18 cellular contexts compared by ENCODE assay signal in genomic region chr6:13523826-13524622, GRCh38. TPM values are rescaled to one million over a fixed set of nuclear protein-coding genes. Genes with fewer than 3 reads are reported as not detected.
A peak's percentile ranks its signal among the peaks of the same experiment; 100 is the strongest.
DNase-seq lines count a peak whose midpoint lies in the region; ATAC-seq and TF ChIP-seq lines count a peak whose summit lies in the region.
"Had no signal": no experiment of that assay in that cellular context is flagged by ENCODE, and none has a peak within 500 bp of the region (broad histone marks: within the 10 kb centered on the region; RNA-seq: fewer than 3 reads in every experiment).

No MANE protein-coding gene starts in this region.

- H4K8ac ChIP-seq in mesenchymal stem cell (ENCODE audit: low read length): no peak overlapping the region

- no peak overlapping the region for H4K91ac ChIP-seq in mesenchymal stem cell (ENCODE audit: low read length)

- no peak overlapping the region for H2AFZ ChIP-seq in mesenchymal stem cell (ENCODE audit: low read depth, low read length)

- H2BK15ac ChIP-seq in mesenchymal stem cell (ENCODE audit: low read depth, poor library complexity, severe bottlenecking): no peak overlapping the region

- H3K18ac ChIP-seq in mesenchymal stem cell (ENCODE audit: low read depth in 1 of 2, low read length in 2 of 2): peak overlapping the region; percentile 17 to 48

- H3K4me3 Mint-ChIP-seq in HFFc6: no peak overlapping the region
- H3K4me3 Mint-ChIP-seq: CD8-positive, alpha-beta memory T cell; stimulated activated naive CD8-positive, alpha-beta T cell treated with anti-CD3 and anti-CD28 coated beads, Interleukin-15, Interleukin-2, amounts not matched to agents 100 ng/mL and 50 ng/mL, for 24 hours had no signal

- H2BK5ac ChIP-seq in mesenchymal stem cell (ENCODE audit: low read depth, low read length, poor library complexity, severe bottlenecking): no peak overlapping the region

- no peak overlapping the region for H2AK5ac ChIP-seq in mesenchymal stem cell (ENCODE audit: low read length, severe bottlenecking)

- H3K9ac ChIP-seq in mesenchymal stem cell (ENCODE audit: low read length): no peak overlapping the region

- H3K9me3 Mint-ChIP-seq in HFFc6: no peaks in the 10 kb centered on the region
- H3K9me3 Mint-ChIP-seq: CD8-positive, alpha-beta memory T cell; stimulated activated naive CD8-positive, alpha-beta T cell treated with anti-CD3 and anti-CD28 coated beads, Interleukin-15, Interleukin-2, amounts not matched to agents 100 ng/mL and 50 ng/mL, for 24 hours had no signal

- H3K27me3 ChIP-seq in cardiac muscle cell (no peaks in the 10 kb centered on the region), RWPE2 (ENCODE audit: insufficient read depth, poor library complexity, severe bottlenecking) (no peaks in the 10 kb centered on the region), mesenchymal stem cell (ENCODE audit: control insufficient read depth in 1 of 2, insufficient read depth in 1 of 2, low read length in 2 of 2) (no peaks in the 10 kb centered on the region), thymus (ENCODE audit: control insufficient read depth, insufficient read depth) (no peaks in the 10 kb centered on the region)
- H3K27me3 ChIP-seq: ovary had no signal

- no peak overlapping the region for H3K4me2 ChIP-seq in mesenchymal stem cell (ENCODE audit: low read length, poor library complexity, severe bottlenecking)

- H3K4me1 Mint-ChIP-seq in HFFc6 (ENCODE audit: low read depth): 0 out of 2 replicates have a peak, but pooled peaks cover 6% of the 10 kb centered on the region

- intact Hi-C loops in Right ventricle myocardium inferior (cut with DNase I): no loop called here

- H3K4ac ChIP-seq in mesenchymal stem cell (ENCODE audit: low read depth in 1 of 2, low read length in 2 of 2): no peak overlapping the region

- H2BK120ac ChIP-seq in mesenchymal stem cell (ENCODE audit: low read depth, low read length): no peak overlapping the region

- no peak overlapping the region for H3K27ac Mint-ChIP-seq in HFFc6
- H3K27ac Mint-ChIP-seq: CD8-positive, alpha-beta memory T cell; stimulated activated naive CD8-positive, alpha-beta T cell treated with anti-CD3 and anti-CD28 coated beads, Interleukin-15, Interleukin-2, amounts not matched to agents 100 ng/mL and 50 ng/mL, for 24 hours had no signal

- H3K23ac ChIP-seq in mesenchymal stem cell (ENCODE audit: low read length in 2 of 2): no peak overlapping the region

- no peaks in the 10 kb centered on the region for H3K79me1 ChIP-seq in mesenchymal stem cell (replicated peaks; ENCODE audit: low read length, poor library complexity, severe bottlenecking)

- H3K4me3 ChIP-seq in cardiac muscle cell (no peak overlapping the region), RWPE2 (ENCODE audit: severe bottlenecking) (no peak overlapping the region), mesenchymal stem cell (ENCODE audit: insufficient read depth in 1 of 2, low read depth in 1 of 2, low read length in 2 of 2) (no peak overlapping the region), thymus (ENCODE audit: low read length) (no peak overlapping the region)
- H3K4me3 ChIP-seq: GM12878, ovary had no signal

- no peaks in the 10 kb centered on the region for H3K36me3 ChIP-seq in cardiac muscle cell
- H3K36me3 ChIP-seq in RWPE2 (ENCODE audit: low read depth): no peaks in the 10 kb centered on the region
- H3K36me3 ChIP-seq in mesenchymal stem cell (ENCODE audit: control insufficient read depth in 1 of 2, insufficient read depth in 2 of 2, low read depth in 1 of 2, low read length in 2 of 2): no peaks in the 10 kb centered on the region
- no peaks in the 10 kb centered on the region for H3K36me3 ChIP-seq in thymus (ENCODE audit: control insufficient read depth, insufficient read depth)
- H3K36me3 ChIP-seq: ovary, WERI-Rb-1 had no signal

- 92% methylated on average over 11 of the region's 11 CpGs for WGBS in mesenchymal stem cell
- 72% methylated on average over 11 of the region's 11 CpGs for WGBS in thymus

- no peak for TF ChIP-seq CTCF in cardiac muscle cell (IDR thresholded peaks at IDR 0.05; ENCODE audit: low read depth, low read length)
- no peak for TF ChIP-seq CTCF in RWPE2 (IDR thresholded peaks at IDR 0.05; ENCODE audit: poor library complexity, severe bottlenecking)
- TF ChIP-seq CTCF in HFFc6 (IDR thresholded peaks at IDR 0.05): no peak

- peaks cover 11% of the 10 kb centered on the region for H3K27me3 Mint-ChIP-seq in HFFc6 (ENCODE audit: insufficient read depth)
- H3K27me3 Mint-ChIP-seq: stimulated activated naive CD8-positive, alpha-beta T cell treated with anti-CD3 and anti-CD28 coated beads, Interleukin-15, Interleukin-2, amounts not matched to agents 100 ng/mL and 50 ng/mL, for 24 hours had no signal

- DNase-seq in cardiac muscle cell (ENCODE audit: low read depth in 1 of 2, low spot score in 1 of 2) (peak in 1 of 2 donors; percentile 53), Right ventricle myocardium inferior (ENCODE audit: missing footprints) (no peak), RWPE2 (ENCODE audit: low spot score) (no peak), mesenchymal stem cell (no peak), HFFc6 (no peak)
- DNase-seq: activated CD8-positive, alpha-beta memory T cell treated with anti-CD3 and anti-CD28 coated beads for 24 hours; CD8-positive, alpha-beta memory T cell; central memory CD4-positive, alpha-beta T cell; effector memory CD4-positive, alpha-beta T cell; kidney glomerular epithelial cell; NCI-H510A; ovary; WERI-Rb-1 had no signal

- H3K9me3 ChIP-seq in cardiac muscle cell (ENCODE audit: low read depth) (no peaks in the 10 kb centered on the region), RWPE2 (ENCODE audit: severe bottlenecking) (no peaks in the 10 kb centered on the region), mesenchymal stem cell (ENCODE audit: control insufficient read depth, low read length) (peaks cover 4% of the 10 kb centered on the region), thymus (ENCODE audit: control insufficient read depth) (no peaks in the 10 kb centered on the region)

- H2BK12ac ChIP-seq in mesenchymal stem cell (ENCODE audit: low read length in 2 of 2): no peak overlapping the region

- peak overlapping the region; percentile 69 for H3K27ac ChIP-seq in cardiac muscle cell
- H3K27ac ChIP-seq in RWPE2 (ENCODE audit: poor library complexity, severe bottlenecking): peak overlapping the region; percentile 64
- H3K27ac ChIP-seq in mesenchymal stem cell (ENCODE audit: low read length, poor library complexity, severe bottlenecking): no peak overlapping the region
- H3K27ac ChIP-seq in thymus (ENCODE audit: low read depth): peak overlapping the region; percentile 31
- H3K27ac ChIP-seq: ovary, WERI-Rb-1 had no signal

- H3K4me1 ChIP-seq in cardiac muscle cell (ENCODE audit: low read depth): peaks cover 26% of the 10 kb centered on the region
- H3K4me1 ChIP-seq in RWPE2 (ENCODE audit: insufficient read depth, poor library complexity, severe bottlenecking): peaks cover 29% of the 10 kb centered on the region
- peaks cover 1% of the 10 kb centered on the region for H3K4me1 ChIP-seq in mesenchymal stem cell (ENCODE audit: control insufficient read depth, insufficient read depth, low read depth, low read length)
- peaks cover 28% of the 10 kb centered on the region for H3K4me1 ChIP-seq in thymus (ENCODE audit: control insufficient read depth, insufficient read depth, low read length)

- no peak for ATAC-seq in Right ventricle myocardium inferior
- ATAC-seq in RWPE2 (ENCODE audit: low read depth): no peak
- no peak for ATAC-seq in HG03342 (IDR thresholded peaks at IDR 0.05; ENCODE audit: unreplicated experiment)
- ATAC-seq in HG03469 (IDR thresholded peaks at IDR 0.05; ENCODE audit: unreplicated experiment): no peak
- ATAC-seq: GM12878 had no signal

- H3K14ac ChIP-seq in mesenchymal stem cell (ENCODE audit: low read length in 2 of 2): no peak overlapping the region

- 0 out of 2 replicates have a peak, but pooled peaks cover 5% of the 10 kb centered on the region for H3K36me3 Mint-ChIP-seq in HFFc6 (ENCODE audit: low read depth)

RNA-seq across cellular contexts. Expression of gene GFOD1, which starts 36.6 kb away (rescaled TPM):
- 16.2 and 27.4 TPM in 2 replicates for total RNA-seq in cardiac muscle cell
- 22.7 and 30.5 TPM in 2 replicates for polyA plus RNA-seq in cardiac muscle cell
- total RNA-seq in Right ventricle myocardium inferior: 38.8 TPM
- polyA plus RNA-seq in mesenchymal stem cell (2013, experiment 1 of 2): 2.3 TPM
- polyA plus RNA-seq in mesenchymal stem cell (2013, experiment 2 of 2): 2.2 TPM
- 8.1 TPM for polyA plus RNA-seq in thymus
- total RNA-seq in HFFc6 (2021; fragmentation: NEBNext Ultra II Directional; extraction: Animal tissue kit (Norgen Biotek cat#: 25700)): 1 to 10 TPM; 2.3 to 4.7 (median 2.9) TPM

RNA-seq across cellular contexts. Expression of gene SIRT5, which starts 50.4 kb away (rescaled TPM):
- total RNA-seq in cardiac muscle cell (16.3 and 17.2 TPM in 2 replicates), Right ventricle myocardium inferior (50.8 TPM)
- polyA plus RNA-seq in cardiac muscle cell (21.7 and 26.8 TPM in 2 replicates), thymus (13.3 TPM)
- polyA plus RNA-seq in mesenchymal stem cell (2013, experiment 1 of 2): 6.4 TPM
- polyA plus RNA-seq in mesenchymal stem cell (2013, experiment 2 of 2): 5.4 TPM
- 1 to 10 TPM; 4.3 to 7.0 (median 6.3) TPM for total RNA-seq in HFFc6 (2021; fragmentation: NEBNext Ultra II Directional; extraction: Animal tissue kit (Norgen Biotek cat#: 25700))
